Comparison of ENCODE assay signal across 20 cellular contexts in the genomic region with DNA sequence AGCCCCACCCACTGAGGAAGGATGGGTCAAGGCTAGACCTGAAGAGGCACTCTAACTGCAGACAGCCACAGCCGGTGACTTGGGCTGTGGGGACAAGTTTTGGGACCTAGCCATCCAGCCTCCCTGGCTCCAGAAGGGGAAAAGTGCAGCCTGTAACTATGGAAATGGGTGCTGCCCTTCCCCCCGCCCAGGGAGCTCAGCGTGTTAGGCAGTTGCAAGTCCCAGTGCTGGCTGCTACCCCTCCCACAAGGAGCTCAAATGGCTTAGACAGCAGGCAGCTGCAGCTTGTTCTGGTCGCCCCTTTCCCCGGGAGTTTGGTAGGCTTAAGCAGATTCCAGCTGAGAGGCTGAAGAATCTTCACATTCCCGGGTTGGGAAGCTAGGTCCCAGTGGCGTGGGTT.
"Had no signal": no experiment of that assay in that cellular context is flagged by ENCODE, and none has a peak within 500 bp of the region (broad histone marks: within the 10 kb centered on the region; RNA-seq: fewer than 3 reads in every experiment).

No MANE protein-coding gene starts in this region.

- H3K4me3 Mint-ChIP-seq: activated CD4-positive, alpha-beta memory T cell treated with anti-CD3 and anti-CD28 coated beads, Interleukin-2, amount 10 ng/mL, durations not matched to agents 7 days and 5 days; activated CD4-positive, alpha-beta T cell treated with anti-CD3 and anti-CD28 coated beads, Interleukin-2, amount 10 ng/mL, durations not matched to agents 24 days and 14 days; activated naive CD4-positive, alpha-beta T cell treated with anti-CD3 and anti-CD28 coated beads, Interleukin-2, amount 10 ng/mL, durations not matched to agents 7 days and 5 days; activated T-cell treated with anti-CD3 and anti-CD28 coated beads, Interleukin-2, amount 50 U/mL, for 72 hours; mesothelial cell of epicardium; natural killer cell; stimulated activated naive CD8-positive, alpha-beta T cell treated with anti-CD3 and anti-CD28 coated beads, Interleukin-15, Interleukin-2, amounts not matched to agents 100 ng/mL and 50 ng/mL, for 24 hours; T-helper 17 cell had no signal

- H2AFZ ChIP-seq: parathyroid adenoma had no signal

- H3K27me3 ChIP-seq: colonic mucosa, thyroid gland had no signal

- H3K79me2 ChIP-seq: parathyroid adenoma had no signal

- H3K4me1 ChIP-seq: colonic mucosa, parathyroid adenoma, thyroid gland had no signal

- H3K9me3 ChIP-seq: colonic mucosa, thyroid gland had no signal

- H3K36me3 Mint-ChIP-seq: activated naive CD4-positive, alpha-beta T cell treated with anti-CD3 and anti-CD28 coated beads, Interleukin-2, amount 10 ng/mL, durations not matched to agents 7 days and 5 days had no signal

- H3K27me3 Mint-ChIP-seq: activated CD4-positive, alpha-beta memory T cell treated with anti-CD3 and anti-CD28 coated beads, Interleukin-2, amount 10 ng/mL, durations not matched to agents 7 days and 5 days; activated CD4-positive, alpha-beta T cell treated with anti-CD3 and anti-CD28 coated beads, Interleukin-2, amount 10 ng/mL, durations not matched to agents 24 days and 14 days; activated naive CD4-positive, alpha-beta T cell treated with anti-CD3 and anti-CD28 coated beads, Interleukin-2, amount 10 ng/mL, durations not matched to agents 7 days and 5 days; stimulated activated naive CD8-positive, alpha-beta T cell treated with anti-CD3 and anti-CD28 coated beads, Interleukin-15, Interleukin-2, amounts not matched to agents 100 ng/mL and 50 ng/mL, for 24 hours; T-helper 17 cell had no signal

- ATAC-seq: activated CD4-positive, CD25-positive, alpha-beta regulatory T cell treated with anti-CD3 and anti-CD28 coated beads, Interleukin-2, amount 50 U/mL, for 24 hours; activated T-cell treated with anti-CD3 and anti-CD28 coated beads, Interleukin-2, amount 50 U/mL, for 72 hours; natural killer cell; right cardiac atrium; T-helper 17 cell had no signal

- H3K36me3 ChIP-seq: colonic mucosa, left ventricle myocardium inferior, thyroid gland had no signal

- H3K27ac ChIP-seq: colonic mucosa, epithelial cell of prostate, left ventricle myocardium inferior, parathyroid adenoma, skin epidermis, thyroid gland had no signal

- H3K4me1 Mint-ChIP-seq: activated CD4-positive, alpha-beta memory T cell treated with anti-CD3 and anti-CD28 coated beads, Interleukin-2, amount 10 ng/mL, durations not matched to agents 7 days and 5 days; activated CD4-positive, alpha-beta T cell treated with anti-CD3 and anti-CD28 coated beads, Interleukin-2, amount 10 ng/mL, durations not matched to agents 24 days and 14 days; activated naive CD4-positive, alpha-beta T cell treated with anti-CD3 and anti-CD28 coated beads, Interleukin-2, amount 10 ng/mL, durations not matched to agents 7 days and 5 days; T-helper 17 cell had no signal

- H3K4me3 ChIP-seq: colonic mucosa, left ventricle myocardium inferior, skin epidermis, thyroid gland had no signal

- DNase-seq: activated CD4-positive, alpha-beta memory T cell treated with anti-CD3 and anti-CD28 coated beads, Interleukin-2, amount 10 ng/mL, durations not matched to agents 7 days and 5 days; activated CD4-positive, alpha-beta T cell treated with anti-CD3 and anti-CD28 coated beads, Interleukin-2, amount 10 ng/mL, durations not matched to agents 24 days and 14 days; activated effector memory CD4-positive, alpha-beta T cell treated with Interleukin-2 at 50 U/mL for 16 hours; activated naive CD4-positive, alpha-beta T cell treated with anti-CD3 and anti-CD28 coated beads, Interleukin-2, amount 10 ng/mL, durations not matched to agents 7 days and 5 days; activated T-cell treated with anti-CD3 and anti-CD28 coated beads, Interleukin-2, amount 50 U/mL, for 72 hours; amygdala; colonic mucosa; left ventricle myocardium inferior; natural killer cell; right cardiac atrium; stimulated activated CD4-positive, alpha-beta T cell treated with anti-CD3 and anti-CD28 coated beads, Interleukin-1b, Interleukin-23, amount 100 ng/mL, for 48 hours; substantia nigra; T-helper 17 cell; thyroid gland had no signal

- H3K9me3 Mint-ChIP-seq: stimulated activated naive CD8-positive, alpha-beta T cell treated with anti-CD3 and anti-CD28 coated beads, Interleukin-15, Interleukin-2, amounts not matched to agents 100 ng/mL and 50 ng/mL, for 24 hours had no signal

- H3K27ac Mint-ChIP-seq: activated CD4-positive, alpha-beta memory T cell treated with anti-CD3 and anti-CD28 coated beads, Interleukin-2, amount 10 ng/mL, durations not matched to agents 7 days and 5 days; activated CD4-positive, alpha-beta T cell treated with anti-CD3 and anti-CD28 coated beads, Interleukin-2, amount 10 ng/mL, durations not matched to agents 24 days and 14 days; activated naive CD4-positive, alpha-beta T cell treated with anti-CD3 and anti-CD28 coated beads, Interleukin-2, amount 10 ng/mL, durations not matched to agents 7 days and 5 days; activated T-cell treated with anti-CD3 and anti-CD28 coated beads, Interleukin-2, amount 50 U/mL, for 72 hours; mesothelial cell of epicardium; natural killer cell; stimulated activated naive CD8-positive, alpha-beta T cell treated with anti-CD3 and anti-CD28 coated beads, Interleukin-15, Interleukin-2, amounts not matched to agents 100 ng/mL and 50 ng/mL, for 24 hours; T-helper 17 cell had no signal

- H3K9ac ChIP-seq: parathyroid adenoma had no signal
